Comparison of ENCODE assay signal across 8 cellular contexts in the genomic region with DNA sequence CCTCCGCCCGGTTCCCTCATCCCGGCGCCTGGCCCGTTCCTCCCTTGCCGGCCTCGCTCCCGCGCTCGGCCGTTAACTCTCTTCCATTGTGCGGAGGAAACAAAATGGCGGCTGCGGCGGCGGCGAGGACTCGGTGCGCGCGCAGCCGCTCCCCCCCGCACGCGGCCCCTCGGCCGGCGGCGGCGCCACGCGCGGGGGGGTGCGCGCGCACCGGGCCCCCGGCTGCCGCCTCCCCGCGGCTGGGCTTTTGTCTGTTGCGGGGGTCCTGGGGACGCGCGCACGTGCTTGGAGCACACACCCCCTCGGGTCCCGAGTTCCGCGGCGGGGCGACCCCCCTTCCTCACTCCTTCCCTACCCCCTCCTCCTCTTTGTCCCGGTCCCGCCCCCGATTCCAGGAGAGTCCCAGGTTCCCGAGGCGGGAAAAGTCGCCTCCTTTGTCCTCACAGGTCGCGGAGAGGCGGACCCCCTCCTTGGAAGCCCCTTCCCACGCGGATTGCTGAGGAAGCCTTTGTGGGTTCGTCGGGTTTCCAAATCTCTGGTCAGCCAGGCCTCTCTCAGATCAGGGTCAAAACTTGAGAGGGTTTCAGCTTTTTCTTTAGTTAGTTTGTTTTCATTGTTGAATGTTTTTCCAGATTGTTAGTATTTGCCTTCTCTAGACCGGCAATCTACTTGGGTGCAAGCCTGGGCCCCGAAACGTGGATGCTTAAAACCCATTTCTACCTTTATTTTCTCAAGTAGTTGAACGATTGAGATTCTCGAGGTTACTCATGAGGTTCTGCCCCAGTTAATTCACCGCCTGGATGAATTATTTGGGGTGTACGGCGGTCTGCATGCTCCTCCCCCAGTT. TPM values are rescaled to one million over a fixed set of nuclear protein-coding genes. Genes with fewer than 3 reads are reported as not detected.
DNase-seq lines count a peak whose midpoint lies in the region; ATAC-seq and TF ChIP-seq lines count a peak whose summit lies in the region.

No MANE protein-coding gene starts in this region.

- no peak overlapping the region for H2AFZ ChIP-seq in OCI-LY1 (ENCODE audit: low read length)

- TF ChIP-seq POLR2A in gastroesophageal sphincter (IDR thresholded peaks at IDR 0.05) (no peak), upper lobe of left lung (IDR thresholded peaks at IDR 0.05) (no peak)

- H3K4me2 ChIP-seq in OCI-LY1 (ENCODE audit: low read length), result peak overlapping the region; percentile 92

- H3K4me3 ChIP-seq in OCI-LY1 (ENCODE audit: low read depth, low read length, poor library complexity, severe bottlenecking) (peak overlapping the region; percentile 98), gastroesophageal sphincter (peak overlapping the region; percentile 51 to 77), neutrophil (ENCODE audit: low read depth in 1 of 2, low read length in 1 of 2) (peak overlapping the region; percentile 91 to 97), upper lobe of left lung (peak overlapping the region; percentile 85 to 100 (median 94))

- WGBS in gastroesophageal sphincter (ENCODE audit: low coverage in 1 of 2), 2 donors, result 3 to 4% methylated on average over 7 to 11 of the region's 73 CpGs
- WGBS in upper lobe of left lung, 2 donors, result 1% methylated on average over 7 to 41 of the region's 73 CpGs

- H3K9me3 ChIP-seq in OCI-LY1 (ENCODE audit: low read length) (no peaks in the 10 kb centered on the region), gastroesophageal sphincter (no peaks in the 10 kb centered on the region), neutrophil (no peaks in the 10 kb centered on the region), upper lobe of left lung (no peaks in the 10 kb centered on the region)

- DNase-seq in SIG-M5 treated with dmso at 0.1 percent for 504 hours (lab: John Stamatoyannopoulos, UW; ENCODE audit: unreplicated experiment), result peak; percentile 23
- no peak for DNase-seq in SIG-M5 (lab: John Stamatoyannopoulos, UW)
- DNase-seq in activated effector memory CD4-positive, alpha-beta T cell treated with anti-CD3 and anti-CD28 coated beads, Interleukin-2, amount 50 U/mL, for 16 hours, result peak; percentile 86
- no peak for DNase-seq in upper lobe of left lung

- H3K36me3 ChIP-seq in OCI-LY1 (ENCODE audit: insufficient read depth, low read length), result peaks cover 41% of the 10 kb centered on the region
- H3K36me3 ChIP-seq in gastroesophageal sphincter, result peaks cover 0 to 6% of the 10 kb centered on the region in 2 donors
- H3K36me3 ChIP-seq in neutrophil, result no peaks in the 10 kb centered on the region
- H3K36me3 ChIP-seq in upper lobe of left lung, result peaks cover 0 to 6% (median 3%) of the 10 kb centered on the region in 4 donors

- no peaks in the 10 kb centered on the region for H3K27me3 ChIP-seq in OCI-LY1 (ENCODE audit: insufficient read depth, low read length)
- no peaks in the 10 kb centered on the region for H3K27me3 ChIP-seq in gastroesophageal sphincter
- no peaks in the 10 kb centered on the region for H3K27me3 ChIP-seq in neutrophil
- no peaks in the 10 kb centered on the region for H3K27me3 ChIP-seq in upper lobe of left lung

- no peaks in the 10 kb centered on the region for H3F3A ChIP-seq in OCI-LY1 (ENCODE audit: insufficient read depth, low read length)

- peaks cover 52% of the 10 kb centered on the region for H3K79me2 ChIP-seq in OCI-LY1 (ENCODE audit: insufficient read depth, low read length)

- TF ChIP-seq CTCF in OCI-LY1 (IDR thresholded peaks at IDR 0.05; ENCODE audit: low read length) (no peak), gastroesophageal sphincter (IDR thresholded peaks at IDR 0.05) (no peak), neutrophil (IDR thresholded peaks at IDR 0.05) (no peak), upper lobe of left lung (IDR thresholded peaks at IDR 0.05) (no peak)

- peak overlapping the region; percentile 97 for H3K9ac ChIP-seq in OCI-LY1 (ENCODE audit: low read length)

- ATAC-seq in HG03280 (IDR thresholded peaks at IDR 0.05; ENCODE audit: unreplicated experiment) (peak; percentile 25), gastroesophageal sphincter (peak; percentile 22), upper lobe of left lung (ENCODE audit: low FRiP score in 2 of 2) (peak in 1 of 2 donors; percentile 55)

- H3K9me2 ChIP-seq in OCI-LY1 (ENCODE audit: low read depth, low read length), result no peaks in the 10 kb centered on the region

- TF ChIP-seq EP300 in gastroesophageal sphincter (IDR thresholded peaks at IDR 0.05) (no peak), upper lobe of left lung (IDR thresholded peaks at IDR 0.05) (no peak)

- H3K27ac ChIP-seq in OCI-LY1 (ENCODE audit: low read depth, low read length, poor library complexity, severe bottlenecking) (peak overlapping the region; percentile 84), gastroesophageal sphincter (peak overlapping the region; percentile 70 to 100 (median 96)), neutrophil (peak overlapping the region; percentile 96), upper lobe of left lung (peak overlapping the region; percentile 94 to 99 (median 98))

- H3K4me1 ChIP-seq in OCI-LY1 (ENCODE audit: insufficient read depth, low read length, severe bottlenecking), result peaks cover 56% of the 10 kb centered on the region
- H3K4me1 ChIP-seq in gastroesophageal sphincter, result peaks cover 0 to 71% (median 23%) of the 10 kb centered on the region in 3 donors
- peaks cover 30 to 34% of the 10 kb centered on the region in 2 experiments for H3K4me1 ChIP-seq in neutrophil (ENCODE audit: control insufficient read depth in 1 of 2, insufficient read depth in 1 of 2, low read depth in 1 of 2, low read length in 1 of 2)
- peaks cover 36 to 64% (median 49%) of the 10 kb centered on the region in 4 donors for H3K4me1 ChIP-seq in upper lobe of left lung

- H4K20me1 ChIP-seq in OCI-LY1 (ENCODE audit: insufficient read depth, low read length), result no peaks in the 10 kb centered on the region

RNA-seq across cellular contexts. Expression of a gene that starts 0.7 kb away (rescaled TPM):
- total RNA-seq in gastroesophageal sphincter (100 to 1,000 TPM in 3 of 4 donors, 10 to 100 TPM in 1; 67.2 to 128 (median 120) TPM), upper lobe of left lung (100 to 1,000 TPM; 121 to 193 (median 169) TPM)

RNA-seq across cellular contexts. Expression of a gene that starts 29.5 kb away (rescaled TPM):
- total RNA-seq in gastroesophageal sphincter (10 to 100 TPM; 34.3 to 51.7 (median 41.5) TPM), upper lobe of left lung (100 to 1,000 TPM; 117 to 333 (median 197) TPM)

RNA-seq across cellular contexts. Expression of a gene that starts 46.4 kb away (rescaled TPM):
- total RNA-seq in gastroesophageal sphincter (10 to 100 TPM; 19.6 to 36.6 (median 22.7) TPM), upper lobe of left lung (10 to 100 TPM; 11.0 to 85.9 (median 32.5) TPM)

Comparison
In these comparisons a context has a peak if more than half of its experiments do, and no peak if none do; other contexts are left out.
1. DNase-seq: peak in SIG-M5 treated with dmso at 0.1 percent for 504 hours (single experiment) and activated effector memory CD4-positive, alpha-beta T cell treated with anti-CD3 and anti-CD28 coated beads, Interleukin-2, amount 50 U/mL, for 16 hours (single experiment); none in SIG-M5 (single experiment) and upper lobe of left lung (0 of 2).
2. Peak in every context shown above with its lines, with median percentiles within 50 percentile points of each other: H3K27ac ChIP-seq and H3K4me3 ChIP-seq.